1 cellular context compared by ENCODE assay signal in the genomic region with DNA sequence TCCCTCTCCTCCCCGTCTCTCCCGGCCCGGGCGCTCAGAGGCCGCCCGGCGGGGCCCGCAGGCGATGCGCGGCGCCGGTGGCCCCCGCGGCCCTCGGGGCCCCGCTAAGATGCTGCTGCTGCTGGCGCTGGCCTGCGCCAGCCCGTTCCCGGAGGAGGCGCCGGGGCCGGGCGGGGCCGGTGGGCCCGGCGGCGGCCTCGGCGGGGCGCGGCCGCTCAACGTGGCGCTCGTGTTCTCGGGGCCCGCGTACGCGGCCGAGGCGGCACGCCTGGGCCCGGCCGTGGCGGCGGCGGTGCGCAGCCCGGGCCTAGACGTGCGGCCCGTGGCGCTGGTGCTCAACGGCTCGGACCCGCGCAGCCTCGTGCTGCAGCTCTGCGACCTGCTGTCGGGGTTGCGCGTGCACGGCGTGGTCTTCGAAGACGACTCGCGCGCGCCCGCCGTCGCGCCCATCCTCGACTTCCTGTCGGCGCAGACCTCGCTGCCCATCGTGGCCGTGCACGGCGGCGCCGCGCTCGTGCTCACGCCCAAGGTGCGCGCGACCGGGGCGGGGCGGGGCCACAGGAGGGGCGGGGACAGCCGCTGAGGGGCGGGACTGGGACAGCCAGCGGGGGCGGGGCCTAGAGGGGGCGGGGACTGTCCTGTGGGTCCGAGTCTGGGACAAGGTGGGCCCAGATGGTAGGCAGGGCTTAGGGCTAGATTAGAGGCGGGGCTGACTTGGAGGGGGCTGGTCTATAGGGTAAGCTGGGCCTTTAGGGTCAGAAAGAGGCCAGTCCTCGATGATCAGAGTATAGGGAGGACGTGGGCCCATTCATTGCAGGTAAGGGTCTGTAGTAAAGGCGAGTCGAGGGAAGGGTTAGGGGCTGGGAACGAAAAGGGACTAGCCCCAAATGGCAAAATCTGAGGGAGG.
TF ChIP-seq lines count a peak whose summit lies in the region.

No MANE protein-coding gene starts in this region.

TF ChIP-seq in H1, 55 proteins besides CTCF, POLR2A, EP300 and RAD21:
- TF ChIP-seq KDM1A (IDR thresholded peaks at IDR 0.05; ENCODE audit: borderline replicate concordance, low read length) (no peak), POU5F1 (IDR thresholded peaks at IDR 0.05; ENCODE audit: low read depth, low read length) (no peak), BCL11A (IDR thresholded peaks at IDR 0.05; ENCODE audit: low read depth in 2 of 2, low read length in 2 of 2) (no peak), SRF (IDR thresholded peaks at IDR 0.05; ENCODE audit: low read depth, low read length) (no peak), PHF8 (conservative IDR thresholded peaks at IDR 0.05; ENCODE audit: low read depth, low read length) (peak; percentile 49; the same call in 1 of the 2 replicates), TAF1 (IDR thresholded peaks at IDR 0.05; ENCODE audit: low read depth, low read length) (peak; percentile 59), CEBPB (IDR thresholded peaks at IDR 0.05; ENCODE audit: low read depth, low read length) (no peak), HDAC2 (IDR thresholded peaks at IDR 0.05; ENCODE audit: borderline replicate concordance in 1 of 2, low read depth in 2 of 2, low read length in 2 of 2) (no peak; a peak in 1 of 4 replicates), BRCA1 (IDR thresholded peaks at IDR 0.05; ENCODE audit: low read depth, low read length) (no peak), SP2 (IDR thresholded peaks at IDR 0.05; ENCODE audit: low read length) (no peak), CTBP2 (IDR thresholded peaks at IDR 0.05; ENCODE audit: borderline replicate concordance, insufficient read depth, insufficient read length, low read length) (no peak), FOSL1 (IDR thresholded peaks at IDR 0.05; ENCODE audit: insufficient read depth, low read depth, low read length) (no peak), KDM4A (IDR thresholded peaks at IDR 0.05; ENCODE audit: low read depth, low read length, severe bottlenecking) (peak; percentile 14), SIN3A (conservative IDR thresholded peaks at IDR 0.05 in 1 of 2, IDR thresholded peaks at IDR 0.05 in 1 of 2; ENCODE audit: low read depth in 1 of 2, low read length in 2 of 2) (no peak), CHD1 (IDR thresholded peaks at IDR 0.05; ENCODE audit: low read depth, low read length) (no peak), RBBP5 (IDR thresholded peaks at IDR 0.05; ENCODE audit: borderline replicate concordance, low read depth, low read length) (peak; percentile 50; the same call in 1 of the 2 replicates), YY1 (IDR thresholded peaks at IDR 0.05; ENCODE audit: low read depth, low read length) (no peak), TCF12 (IDR thresholded peaks at IDR 0.05; ENCODE audit: low read depth, low read length) (no peak), SIRT6 (IDR thresholded peaks at IDR 0.05; ENCODE audit: low read length) (no peak), CHD2 (IDR thresholded peaks at IDR 0.05; ENCODE audit: low read length) (no peak), RFX5 (IDR thresholded peaks at IDR 0.05; ENCODE audit: borderline replicate concordance, low read depth, low read length) (no peak), EGR1 (IDR thresholded peaks at IDR 0.05; ENCODE audit: borderline replicate concordance, low read depth, low read length) (no peak), CREB1 (IDR thresholded peaks at IDR 0.05) (no peak; the same call in 1 of the 2 replicates), CBX8 (IDR thresholded peaks at IDR 0.05; ENCODE audit: borderline replicate concordance, low read depth, low read length) (no peak), SP4 (IDR thresholded peaks at IDR 0.05; ENCODE audit: low read length) (no peak), TBP (IDR thresholded peaks at IDR 0.05; ENCODE audit: low read depth, low read length) (no peak), MAFK (IDR thresholded peaks at IDR 0.05; ENCODE audit: low read depth, low read length) (no peak), TEAD4 (IDR thresholded peaks at IDR 0.05; ENCODE audit: low read depth, low read length) (no peak), POLR2AphosphoS5 (IDR thresholded peaks at IDR 0.05; ENCODE audit: low read depth, low read length) (peak; percentile 48; the same call in 1 of the 2 replicates), SAP30 (IDR thresholded peaks at IDR 0.05; ENCODE audit: insufficient read depth, insufficient replicate concordance, low read length) (no peak), EZH2 (IDR thresholded peaks at IDR 0.05; ENCODE audit: low read depth, low read length, severe bottlenecking) (no peak), CBX5 (IDR thresholded peaks at IDR 0.05; ENCODE audit: low read depth, low read length) (no peak), KDM5A (IDR thresholded peaks at IDR 0.05; ENCODE audit: low read length) (no peak), TAF7 (optimal IDR thresholded peaks at IDR 0.05; ENCODE audit: borderline replicate concordance, low read depth, low read length) (no peak), RXRA (IDR thresholded peaks at IDR 0.05; ENCODE audit: insufficient read depth, low read depth, low read length) (no peak), SP1 (IDR thresholded peaks at IDR 0.05; ENCODE audit: low read depth, low read length) (no peak), BACH1 (IDR thresholded peaks at IDR 0.05; ENCODE audit: low read length) (no peak), NANOG (IDR thresholded peaks at IDR 0.05; ENCODE audit: insufficient read depth, low read depth, low read length, poor library complexity, severe bottlenecking) (no peak), NRF1 (IDR thresholded peaks at IDR 0.05; ENCODE audit: low read depth, low read length) (no peak)
- TF ChIP-seq, protein P1, sequence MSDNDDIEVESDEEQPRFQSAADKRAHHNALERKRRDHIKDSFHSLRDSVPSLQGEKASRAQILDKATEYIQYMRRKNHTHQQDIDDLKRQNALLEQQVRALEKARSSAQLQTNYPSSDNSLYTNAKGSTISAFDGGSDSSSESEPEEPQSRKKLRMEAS (IDR thresholded peaks at IDR 0.05): peak; percentile 98
- TF ChIP-seq, protein P2, sequence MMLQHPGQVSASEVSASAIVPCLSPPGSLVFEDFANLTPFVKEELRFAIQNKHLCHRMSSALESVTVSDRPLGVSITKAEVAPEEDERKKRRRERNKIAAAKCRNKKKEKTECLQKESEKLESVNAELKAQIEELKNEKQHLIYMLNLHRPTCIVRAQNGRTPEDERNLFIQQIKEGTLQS (IDR thresholded peaks at IDR 0.05; ENCODE audit: insufficient read depth, low read depth, low read length): no peak
- TF ChIP-seq, protein P3, sequence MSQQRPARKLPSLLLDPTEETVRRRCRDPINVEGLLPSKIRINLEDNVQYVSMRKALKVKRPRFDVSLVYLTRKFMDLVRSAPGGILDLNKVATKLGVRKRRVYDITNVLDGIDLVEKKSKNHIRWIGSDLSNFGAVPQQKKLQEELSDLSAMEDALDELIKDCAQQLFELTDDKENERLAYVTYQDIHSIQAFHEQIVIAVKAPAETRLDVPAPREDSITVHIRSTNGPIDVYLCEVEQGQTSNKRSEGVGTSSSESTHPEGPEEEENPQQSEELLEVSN (IDR thresholded peaks at IDR 0.05): peak; percentile 93
- TF ChIP-seq, protein P4, sequence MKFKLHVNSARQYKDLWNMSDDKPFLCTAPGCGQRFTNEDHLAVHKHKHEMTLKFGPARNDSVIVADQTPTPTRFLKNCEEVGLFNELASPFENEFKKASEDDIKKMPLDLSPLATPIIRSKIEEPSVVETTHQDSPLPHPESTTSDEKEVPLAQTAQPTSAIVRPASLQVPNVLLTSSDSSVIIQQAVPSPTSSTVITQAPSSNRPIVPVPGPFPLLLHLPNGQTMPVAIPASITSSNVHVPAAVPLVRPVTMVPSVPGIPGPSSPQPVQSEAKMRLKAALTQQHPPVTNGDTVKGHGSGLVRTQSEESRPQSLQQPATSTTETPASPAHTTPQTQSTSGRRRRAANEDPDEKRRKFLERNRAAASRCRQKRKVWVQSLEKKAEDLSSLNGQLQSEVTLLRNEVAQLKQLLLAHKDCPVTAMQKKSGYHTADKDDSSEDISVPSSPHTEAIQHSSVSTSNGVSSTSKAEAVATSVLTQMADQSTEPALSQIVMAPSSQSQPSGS (IDR thresholded peaks at IDR 0.05; ENCODE audit: low read length): no peak
- TF ChIP-seq, protein P5, sequence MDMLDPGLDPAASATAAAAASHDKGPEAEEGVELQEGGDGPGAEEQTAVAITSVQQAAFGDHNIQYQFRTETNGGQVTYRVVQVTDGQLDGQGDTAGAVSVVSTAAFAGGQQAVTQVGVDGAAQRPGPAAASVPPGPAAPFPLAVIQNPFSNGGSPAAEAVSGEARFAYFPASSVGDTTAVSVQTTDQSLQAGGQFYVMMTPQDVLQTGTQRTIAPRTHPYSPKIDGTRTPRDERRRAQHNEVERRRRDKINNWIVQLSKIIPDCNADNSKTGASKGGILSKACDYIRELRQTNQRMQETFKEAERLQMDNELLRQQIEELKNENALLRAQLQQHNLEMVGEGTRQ (IDR thresholded peaks at IDR 0.05; ENCODE audit: low read length): no peak
